Comparison of ENCODE assay signal across 24 cellular contexts in the genomic region with DNA sequence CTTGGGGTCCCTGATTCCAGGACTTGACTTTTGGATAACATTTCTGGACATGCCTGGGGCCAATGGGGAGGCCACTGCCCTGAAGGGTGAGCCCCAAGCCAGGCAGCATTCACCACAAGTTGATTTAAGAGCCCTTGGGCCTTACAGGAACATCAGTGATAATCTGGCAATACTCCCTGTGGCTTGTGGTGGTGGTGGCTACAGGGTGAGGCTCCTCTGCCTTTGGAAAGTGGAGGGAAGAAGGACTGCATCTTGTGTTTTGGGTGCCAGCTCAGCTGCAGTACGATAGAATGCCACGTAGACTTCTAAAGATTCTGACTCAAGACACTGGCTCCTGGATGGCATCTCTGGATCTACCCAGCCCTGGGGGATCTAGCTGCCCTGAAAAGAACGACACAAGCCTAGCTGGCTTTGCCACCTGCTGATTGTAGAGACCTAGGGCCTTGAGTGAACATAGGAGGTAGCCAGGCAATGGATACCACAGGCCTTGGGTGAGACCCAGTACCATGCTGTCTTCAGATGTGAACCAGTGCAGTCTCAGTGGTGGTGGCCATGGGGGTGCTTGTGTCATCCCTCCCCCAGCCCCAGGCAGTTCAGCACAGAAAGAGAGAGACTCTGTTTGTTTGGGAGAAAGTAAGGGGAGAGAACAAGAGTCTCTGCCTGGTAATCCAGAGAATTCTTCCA.
"Had no signal": no experiment of that assay in that cellular context is flagged by ENCODE, and none has a peak within 500 bp of the region (broad histone marks: within the 10 kb centered on the region; RNA-seq: fewer than 3 reads in every experiment).

No MANE protein-coding gene starts in this region.

- H3K27me3 Mint-ChIP-seq: progenitor cell of endocrine pancreas had no signal

- H3K4me2 ChIP-seq: hepatocyte had no signal

- H3K4me1 Mint-ChIP-seq: naive thymus-derived CD8-positive, alpha-beta T cell; nephron; stimulated activated naive B cell treated with anti-CD40 and anti-IgM and Interleukin-4, amounts not matched to agents 10 μg/mL and 1 μg/mL and 100 μg/mL, for 72 hours had no signal

- H3K27me3 ChIP-seq: hepatocyte, ovary, right atrium auricular region, right lobe of liver, stomach, testis, thyroid gland, transverse colon, upper lobe of left lung had no signal

- H3K27ac ChIP-seq: hepatocyte, left ventricle myocardium inferior, ovary, right atrium auricular region, right lobe of liver, skin epidermis, stomach, testis, thyroid gland, transverse colon, upper lobe of left lung had no signal

- ATAC-seq: mucosa of descending colon; naive thymus-derived CD8-positive, alpha-beta T cell; right lobe of liver; stimulated activated naive B cell treated with anti-CD40 and anti-IgM and Interleukin-4, amounts not matched to agents 10 μg/mL and 1 μg/mL and 100 μg/mL, for 72 hours; stimulated activated naive CD8-positive, alpha-beta T cell treated with anti-CD3 and anti-CD28 coated beads, Interleukin-15, Interleukin-2, amounts not matched to agents 100 U/mL and 50 U/mL, for 24 hours had no signal

- H3K4me1 ChIP-seq: left ventricle myocardium inferior, right atrium auricular region, right lobe of liver, stomach, testis, thyroid gland, transverse colon, upper lobe of left lung had no signal

- H3K36me3 ChIP-seq: left ventricle myocardium inferior, ovary, right atrium auricular region, right lobe of liver, stomach, thyroid gland, transverse colon, upper lobe of left lung had no signal

- H2AFZ ChIP-seq: hepatocyte had no signal

- H3K4me3 Mint-ChIP-seq: naive thymus-derived CD8-positive, alpha-beta T cell; nephron; stimulated activated naive B cell treated with anti-CD40 and anti-IgM and Interleukin-4, amounts not matched to agents 10 μg/mL and 1 μg/mL and 100 μg/mL, for 72 hours had no signal

- DNase-seq: islet precursor cell; left ventricle myocardium inferior; midbrain; mucosa of descending colon; naive thymus-derived CD8-positive, alpha-beta T cell; ovary; right lobe of liver; stimulated activated CD4-positive, alpha-beta T cell treated with anti-CD3 and anti-CD28 coated beads, Interleukin-12 subunit alpha, Interleukin-12 subunit beta, amount 100 ng/mL, for 4 hours; stimulated activated CD4-positive, alpha-beta T cell treated with anti-CD3 and anti-CD28 coated beads, Interleukin-15, amount 100 ng/mL, for 24 hours; stimulated activated CD4-positive, alpha-beta T cell treated with anti-CD3 and anti-CD28 coated beads, Interleukin-2, amount 100 ng/mL, for 24 hours; stimulated activated CD4-positive, alpha-beta T cell treated with anti-CD3 and anti-CD28 coated beads, Interleukin-4, amount 100 ng/mL, for 1 hour; stimulated activated naive B cell treated with anti-CD40 and anti-IgM and Interleukin-4, amounts not matched to agents 10 μg/mL and 1 μg/mL and 100 μg/mL, for 72 hours; stimulated activated naive CD8-positive, alpha-beta T cell treated with anti-CD3 and anti-CD28 coated beads, Interleukin-15, Interleukin-2, amounts not matched to agents 100 U/mL and 50 U/mL, for 24 hours; stomach; testis; thyroid gland; transverse colon; upper lobe of left lung had no signal

- H3K9me3 ChIP-seq: mucosa of descending colon, ovary, right atrium auricular region, right lobe of liver, testis, thyroid gland, transverse colon, upper lobe of left lung had no signal

- H3K4me3 ChIP-seq: hepatocyte, left ventricle myocardium inferior, lung, mucosa of descending colon, ovary, right atrium auricular region, right lobe of liver, skin epidermis, stomach, testis, thyroid gland, transverse colon, upper lobe of left lung had no signal

- H3K27ac Mint-ChIP-seq: naive thymus-derived CD8-positive, alpha-beta T cell; nephron; progenitor cell of endocrine pancreas; stimulated activated naive B cell treated with anti-CD40 and anti-IgM and Interleukin-4, amounts not matched to agents 10 μg/mL and 1 μg/mL and 100 μg/mL, for 72 hours had no signal
